19 cellular contexts compared by ENCODE assay signal in genomic region chr12:32155911-32156585, GRCh38. TPM values are rescaled to one million over a fixed set of nuclear protein-coding genes. Genes with fewer than 3 reads are reported as not detected.
DNase-seq lines count a peak whose midpoint lies in the region; ATAC-seq, FAIRE-seq and TF ChIP-seq lines count a peak whose summit lies in the region.
"Had no signal": no experiment of that assay in that cellular context is flagged by ENCODE, and none has a peak within 500 bp of the region (broad histone marks: within the 10 kb centered on the region; RNA-seq: fewer than 3 reads in every experiment).

No MANE protein-coding gene starts in this region.

- no peak for TF ChIP-seq POLR2A in breast epithelium (IDR thresholded peaks at IDR 0.05)
- no peak for TF ChIP-seq POLR2A in K562 (conservative IDR thresholded peaks at IDR 0.05)

- no peak overlapping the region for H2AFZ ChIP-seq in mammary epithelial cell (ENCODE audit: low read depth, low read length)
- no peak overlapping the region for H2AFZ ChIP-seq in K562 (ENCODE audit: low read depth, low read length)

- H3K9me3 ChIP-seq in mammary epithelial cell (replicated peaks; ENCODE audit: insufficient read depth, low read length) (no peaks in the 10 kb centered on the region), breast epithelium (no peaks in the 10 kb centered on the region), K562 (replicated peaks; ENCODE audit: control insufficient read depth, insufficient read depth, low read depth, low read length) (no peaks in the 10 kb centered on the region)
- H3K9me3 ChIP-seq: prostate gland, stomach had no signal

- WGBS in mammary epithelial cell (ENCODE audit: low coverage, missing lambda C conversion rate) = 28% methylated on average over 5 of the region's 5 CpGs
- WGBS in K562 (ENCODE audit: insufficient coverage, low coverage, missing lambda C conversion rate) = 14% methylated on average over 5 of the region's 5 CpGs

- H3K9ac ChIP-seq in mammary epithelial cell (ENCODE audit: insufficient read depth, low read length) = no peak overlapping the region
- no peak overlapping the region for H3K9ac ChIP-seq in K562 (ENCODE audit: insufficient read depth in 1 of 2, low read depth in 2 of 2, low read length in 2 of 2)

- no peaks in the 10 kb centered on the region for H3K9me1 ChIP-seq in K562 (ENCODE audit: control insufficient read depth, insufficient read depth, low read length)

- in situ Hi-C loops in mammary epithelial cell (cut with MboI; ENCODE audit: low sequenced_read_pairs in 2 of 2) (loop anchor here in 1 of 2 donors (10.0 kb wide), 1 partner anchor 59 kb away; no protein-coding TSS in a partner anchor), K562 (cut with MboI) (no loop called here)

- H3K79me2 ChIP-seq in mammary epithelial cell (ENCODE audit: insufficient read depth, low read length) (peaks cover 31% of the 10 kb centered on the region), K562 (ENCODE audit: control insufficient read depth, insufficient read depth, low read length) (no peaks in the 10 kb centered on the region)

- H3K4me3 Mint-ChIP-seq in type B pancreatic cell = no peak overlapping the region
- H3K4me3 Mint-ChIP-seq: activated CD4-positive, alpha-beta memory T cell treated with anti-CD3 and anti-CD28 coated beads for 36 hours; naive thymus-derived CD4-positive, alpha-beta T cell had no signal

- no peak overlapping the region for H3K4me3 ChIP-seq in mammary epithelial cell (replicated peaks in 1 of 3; ENCODE audit: insufficient read depth in 1 of 3, low read depth in 2 of 3, low read length in 3 of 3)
- H3K4me3 ChIP-seq in breast epithelium = no peak overlapping the region
- no peak overlapping the region for H3K4me3 ChIP-seq in K562
- H3K4me3 ChIP-seq: prostate gland, SK-N-MC, stomach had no signal

- H3K4me1 Mint-ChIP-seq in type B pancreatic cell (ENCODE audit: unreplicated experiment) = no peaks in the 10 kb centered on the region

- H3K9me3 Mint-ChIP-seq in type B pancreatic cell = no peaks in the 10 kb centered on the region
- H3K9me3 Mint-ChIP-seq: activated CD4-positive, alpha-beta memory T cell treated with anti-CD3 and anti-CD28 coated beads for 36 hours had no signal

- no peaks in the 10 kb centered on the region for H3K27me3 ChIP-seq in mammary epithelial cell (ENCODE audit: insufficient read depth, low read length)
- H3K27me3 ChIP-seq in breast epithelium = no peaks in the 10 kb centered on the region
- no peaks in the 10 kb centered on the region for H3K27me3 ChIP-seq in K562 (ENCODE audit: control insufficient read depth in 2 of 2, insufficient read depth in 2 of 2, low read length in 2 of 2)
- H3K27me3 ChIP-seq: stomach had no signal

- H3K4me2 ChIP-seq in mammary epithelial cell (ENCODE audit: insufficient read depth, low read depth, low read length) (peak overlapping the region; percentile 67), K562 (ENCODE audit: insufficient read depth, low read length) (no peak overlapping the region; the same call in 1 of the 2 replicates)

- ATAC-seq in K562 = peak; percentile 66
- ATAC-seq: HCT116; HepG2; naive thymus-derived CD4-positive, alpha-beta T cell had no signal

- H3K27ac ChIP-seq in mammary epithelial cell (ENCODE audit: insufficient read depth, low read depth, low read length) = no peak overlapping the region
- H3K27ac ChIP-seq in breast epithelium = no peak overlapping the region
- H3K27ac ChIP-seq in K562 (ENCODE audit: extremely low read depth, low read depth, low read length) = no peak overlapping the region
- H3K27ac ChIP-seq: prostate gland, SK-N-MC, stomach had no signal

- no peak for TF ChIP-seq CTCF in mammary epithelial cell (conservative IDR thresholded peaks at IDR 0.05 in 1 of 2, IDR thresholded peaks at IDR 0.05 in 1 of 2; ENCODE audit: extremely low read depth in 1 of 2, insufficient read depth in 1 of 2, low read depth in 1 of 2, low read length in 2 of 2)
- TF ChIP-seq CTCF in breast epithelium (IDR thresholded peaks at IDR 0.05) = no peak
- TF ChIP-seq CTCF in K562 (IDR thresholded peaks at IDR 0.05 in 2 of 3, conservative IDR thresholded peaks at IDR 0.05 in 1 of 3; ENCODE audit: insufficient read depth in 2 of 3, low read depth in 1 of 3, low read length in 3 of 3) = no peak
- TF ChIP-seq CTCF in type B pancreatic cell (conservative IDR thresholded peaks at IDR 0.05) = no peak

- DNase-seq in mammary epithelial cell (peak; percentile 14), breast epithelium (ENCODE audit: low spot score in 2 of 2) (no peak), NCI-H345 (lab: John Stamatoyannopoulos, UW) (peak; percentile 39), K562 (ENCODE audit: extremely low read depth in 1 of 4, low spot score in 3 of 4) (peak in 3 of 4 experiments; percentile 13 to 58 (median 42)), type B pancreatic cell (ENCODE audit: extremely low spot score, unreplicated experiment) (no peak), Ammon's horn (ENCODE audit: low spot score) (no peak), MV-4-11 (lab: John Stamatoyannopoulos, UW) (no peak), NCI-H2196 (lab: John Stamatoyannopoulos, UW; ENCODE audit: unreplicated experiment) (no peak)
- DNase-seq: activated CD4-positive, alpha-beta memory T cell treated with anti-CD3 and anti-CD28 coated beads for 36 hours; activated T-cell treated with anti-CD3 and anti-CD28 coated beads, Interleukin-2, amount 50 U/mL, for 48 hours; COR-L47; GDM1; naive thymus-derived CD4-positive, alpha-beta T cell; stomach had no signal

- H3K36me3 ChIP-seq in mammary epithelial cell (ENCODE audit: insufficient read depth, low read length) (no peaks in the 10 kb centered on the region), breast epithelium (no peaks in the 10 kb centered on the region), K562 (ENCODE audit: control insufficient read depth, insufficient read depth, low read length) (no peaks in the 10 kb centered on the region)
- H3K36me3 ChIP-seq: prostate gland, stomach had no signal

- TF ChIP-seq RAD21 in K562 (CRISPR knock-in tag; conservative IDR thresholded peaks at IDR 0.05 in 1 of 2, IDR thresholded peaks at IDR 0.05 in 1 of 2) = no peak

- H3K36me3 Mint-ChIP-seq in type B pancreatic cell = peaks cover 32% of the 10 kb centered on the region
- H3K36me3 Mint-ChIP-seq: activated CD4-positive, alpha-beta memory T cell treated with anti-CD3 and anti-CD28 coated beads for 36 hours had no signal

- peak; percentile 77 for FAIRE-seq in K562 (lab: Jason Lieb, UNC)
- FAIRE-seq: endothelial cell of umbilical vein, HepG2 had no signal

- H3K27me3 Mint-ChIP-seq in type B pancreatic cell = no peaks in the 10 kb centered on the region
- H3K27me3 Mint-ChIP-seq: activated CD4-positive, alpha-beta memory T cell treated with anti-CD3 and anti-CD28 coated beads for 36 hours; naive thymus-derived CD4-positive, alpha-beta T cell had no signal

- peak overlapping the region; percentile 1 for H3K27ac Mint-ChIP-seq in type B pancreatic cell
- H3K27ac Mint-ChIP-seq: activated CD4-positive, alpha-beta memory T cell treated with anti-CD3 and anti-CD28 coated beads for 36 hours; naive thymus-derived CD4-positive, alpha-beta T cell had no signal

- CTCF ChIA-PET in mammary epithelial cell (lab: Charles Lee; ENCODE audit: low non-redundant PET) = interaction anchor here (0.6 kb wide), 2 partner anchors 156 to 239 kb away, joined by 5 to 8 read pairs; no protein-coding TSS in a partner anchor
- CTCF ChIA-PET in K562 (lab: Yijun Ruan, JAX; ENCODE audit: low intra/inter-chr PET ratio) = no interaction called here

- intact Hi-C loops in mammary epithelial cell (cut with micrococcal nuclease) = no loop called here
- intact Hi-C loops in breast epithelium (cut with DNase I; ENCODE audit: low total_unique reads) = no loop called here
- intact Hi-C loops in K562 (cut with micrococcal nuclease) = no loop called here

- no TSS peak for BruUV-seq in mammary epithelial cell (replicated peaks; lab: Mats Ljungman, UMichigan)
- BruUV-seq in K562 (replicated peaks; lab: Mats Ljungman, UMichigan) = no TSS peak

- no peaks in the 10 kb centered on the region for H4K20me1 ChIP-seq in mammary epithelial cell (ENCODE audit: insufficient read depth, low read length)
- no peaks in the 10 kb centered on the region for H4K20me1 ChIP-seq in K562 (replicated peaks; ENCODE audit: control insufficient read depth, insufficient read depth, low read length)

- no peak for TF ChIP-seq EP300 in K562 (IDR thresholded peaks at IDR 0.05; ENCODE audit: low read length)

- POLR2A ChIA-PET in K562 (lab: Yijun Ruan, JAX) = interaction anchor here (2.1 kb wide), 1 partner anchor 9 kb away, joined by 6 read pairs; no protein-coding TSS in a partner anchor

- dilution Hi-C loops in mammary epithelial cell (cut with HindIII; ENCODE audit: low sequenced_read_pairs) = no loop called here

- H3K4me1 ChIP-seq in mammary epithelial cell (ENCODE audit: insufficient read depth, low read length) (peaks cover 17% of the 10 kb centered on the region), breast epithelium (no peaks in the 10 kb centered on the region), K562 (replicated peaks in 1 of 2; ENCODE audit: control insufficient read depth in 2 of 2, insufficient read depth in 2 of 2, low read length in 2 of 2) (peaks cover 0 to 10% of the 10 kb centered on the region in 2 experiments; a peak in 3 of 5 replicates)
- H3K4me1 ChIP-seq: prostate gland, stomach had no signal

RNA-seq across cellular contexts. Expression of gene BICD1, which starts 49.4 kb away (rescaled TPM):
- total RNA-seq in mammary epithelial cell (10 to 100 TPM; 36.2 to 42.4 TPM), breast epithelium (10 to 100 TPM in 2 of 3 donors, 1 to 10 TPM in 1; 7.2 to 31.5 (median 18.4) TPM), K562 (2014; rRNA removed) (12.5 and 14.1 TPM in 2 replicates), K562 (2014; rRNA removed; fragmentation: Illumina TruSeq; extraction: Trizol) (11.6 and 11.9 TPM in 2 replicates), K562 (2015; rRNA removed; fragmentation: Illumina TruSeq; extraction: Trizol) (13.8 and 14.1 TPM in 2 replicates), K562 (2021) (21.1 and 23.2 TPM in 2 replicates), type B pancreatic cell (ENCODE audit: low replicate concordance) (37.7 and 74.3 TPM in 2 replicates)
- polyA plus RNA-seq in mammary epithelial cell (9.4 TPM), K562 (2011; rRNA removed) (10.4 and 13.7 TPM in 2 replicates), K562 (2014; fragmentation: Illumina TruSeq; extraction: Trizol) (16.7 and 17.8 TPM in 2 replicates), K562 (2014; fragmentation: Nextera tagmentation; extraction: Ambion mirVana) (1 to 10 TPM; 3.5 to 3.7 TPM), K562 (2014; rRNA removed) (14.7 and 16.1 TPM in 2 replicates)
- 35.6 TPM for polyA minus RNA-seq in mammary epithelial cell
- 21.9 and 35.1 TPM in 2 replicates for total RNA-seq in K562 (2011; cell fraction: chromatin; rRNA removed; ENCODE audit: low replicate concordance)
- total RNA-seq in K562 (2011; cell fraction: nucleolus; rRNA removed) = 13.2 and 13.5 TPM in 2 replicates
- total RNA-seq in K562 (2011; cell fraction: nucleoplasm; rRNA removed) = 26.3 and 35.4 TPM in 2 replicates
- 7.8 and 8.1 TPM in 2 replicates for polyA plus RNA-seq in K562 (2011; cell fraction: cytosol; rRNA removed)
- 25.6 and 29.5 TPM in 2 replicates for polyA plus RNA-seq in K562 (2011; cell fraction: nucleus; rRNA removed)
- 17.2 and 19.2 TPM in 2 replicates for polyA plus RNA-seq in K562 (2012)
- 11.3 and 19.4 TPM in 2 replicates for polyA minus RNA-seq in K562 (2011; rRNA and poly(A)+ RNA removed)
- polyA minus RNA-seq in K562 (2011; cell fraction: cytosol; rRNA and poly(A)+ RNA removed) = 4.0 and 7.3 TPM in 2 replicates
- 14.4 and 24.0 TPM in 2 replicates for polyA minus RNA-seq in K562 (2011; cell fraction: nucleus; rRNA and poly(A)+ RNA removed)

Comparison
In these comparisons a context has a peak if more than half of its experiments do, and no peak if none do; other contexts are left out.
1. DNase-seq: peak in mammary epithelial cell (single experiment), NCI-H345 (single experiment) and K562 (3 of 4); none in breast epithelium (0 of 2), type B pancreatic cell (single experiment), Ammon's horn (single experiment), MV-4-11 (single experiment) and NCI-H2196 (single experiment).